Comparison of ENCODE assay signal across 17 cellular contexts in genomic region chr20:23652371-23652770, GRCh38. TPM values are rescaled to one million over a fixed set of nuclear protein-coding genes. Genes with fewer than 3 reads are reported as not detected.
"Had no signal": no experiment of that assay in that cellular context is flagged by ENCODE, and none has a peak within 500 bp of the region (broad histone marks: within the 10 kb centered on the region; RNA-seq: fewer than 3 reads in every experiment).

No MANE protein-coding gene starts in this region.

- H3K27me3 ChIP-seq: thyroid gland had no signal

- ATAC-seq: activated CD4-positive, CD25-positive, alpha-beta regulatory T cell treated with anti-CD3 and anti-CD28 coated beads, Interleukin-2, amount 50 U/mL, for 24 hours; left colon; psoas muscle; stimulated activated effector memory CD8-positive, alpha-beta T cell treated with anti-CD3 and anti-CD28 coated beads, Interleukin-12 subunit alpha, Interleukin-12 subunit beta, amount 100 ng/mL, for 72 hours; T-cell had no signal

- H3K4me3 ChIP-seq: dorsolateral prefrontal cortex, lung, psoas muscle, thyroid gland had no signal

- H3K27ac ChIP-seq: psoas muscle, thyroid gland had no signal

- H3K36me3 ChIP-seq: thyroid gland had no signal

- DNase-seq: activated naive CD8-positive, alpha-beta T cell treated with anti-CD3 and anti-CD28 coated beads for 36 hours; amygdala; dorsolateral prefrontal cortex; left colon; psoas muscle; T-cell; T1000; thyroid gland had no signal

- H3K9me3 ChIP-seq: psoas muscle, thyroid gland had no signal

RNA-seq across cellular contexts. Expression of gene CST4, which starts 36.5 kb away (rescaled TPM):
- total RNA-seq: activated CD8-positive, alpha-beta memory T cell treated with anti-CD3 and anti-CD28 coated beads for 36 hours; activated naive CD8-positive, alpha-beta T cell treated with anti-CD3 and anti-CD28 coated beads for 36 hours; activated T-helper 1 cell treated with anti-CD3 and anti-CD28 coated beads, Interleukin-12 subunit alpha, Interleukin-12 subunit beta, Interleukin-2, Interleukin-4 antibody, amounts not matched to agents 30 ng/mL and 10 ng/mL and 1 ng/mL, durations not matched to agents 14 hours and 24 hours and 36 hours; cerebellum; dorsolateral prefrontal cortex; left colon; lung; neural crest cell; osteocyte; psoas muscle; T-cell had no signal
- polyA plus RNA-seq: esophagus, lung, psoas muscle had no signal

RNA-seq across cellular contexts. Expression of gene CST9, which starts 46.7 kb away (rescaled TPM):
- total RNA-seq: activated CD8-positive, alpha-beta memory T cell treated with anti-CD3 and anti-CD28 coated beads for 36 hours; activated naive CD8-positive, alpha-beta T cell treated with anti-CD3 and anti-CD28 coated beads for 36 hours; activated T-helper 1 cell treated with anti-CD3 and anti-CD28 coated beads, Interleukin-12 subunit alpha, Interleukin-12 subunit beta, Interleukin-2, Interleukin-4 antibody, amounts not matched to agents 30 ng/mL and 10 ng/mL and 1 ng/mL, durations not matched to agents 14 hours and 24 hours and 36 hours; cerebellum; left colon; lung; neural crest cell; osteocyte; psoas muscle; T-cell; thyroid gland had no signal
- polyA plus RNA-seq: lung, psoas muscle had no signal
